ENCODE assay signal across 6 cellular contexts in the genomic region with DNA sequence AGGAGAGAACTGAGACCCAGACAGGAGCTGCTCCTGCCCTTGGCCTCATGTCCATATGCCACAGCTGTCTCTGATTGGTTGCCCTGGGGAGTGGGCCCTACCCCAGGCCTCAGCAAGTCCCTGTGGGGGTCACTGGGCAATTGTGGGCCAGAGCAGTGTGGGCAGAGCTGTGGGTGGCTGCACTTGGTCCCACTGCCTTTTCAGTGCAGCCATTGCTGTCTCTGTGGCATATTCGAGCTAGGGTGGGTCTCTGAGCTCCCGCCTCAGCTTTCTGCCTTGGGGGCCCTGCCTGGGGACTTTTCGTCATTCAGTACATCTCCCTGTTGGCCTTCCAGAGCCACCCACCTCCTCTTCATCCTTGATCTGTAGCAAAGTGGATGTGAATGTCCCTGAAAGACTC.
"Had no signal": no experiment of that assay in that cellular context is flagged by ENCODE, and none has a peak within 500 bp of the region (broad histone marks: within the 10 kb centered on the region; RNA-seq: fewer than 3 reads in every experiment).

No MANE protein-coding gene starts in this region.

- H3K27me3 Mint-ChIP-seq: IgD-negative memory B cell had no signal

- ATAC-seq: K562 had no signal

- DNase-seq: IMR-90, KBM-7 had no signal

- H3K27ac ChIP-seq: HL-60 had no signal

- H3K9me3 Mint-ChIP-seq: IgD-negative memory B cell had no signal

- FAIRE-seq: HTR-8/SVneo, K562 had no signal

- H3K4me3 Mint-ChIP-seq: IgD-negative memory B cell had no signal

- H3K4me1 Mint-ChIP-seq: IgD-negative memory B cell had no signal

- H3K27ac Mint-ChIP-seq: IgD-negative memory B cell had no signal

- H3K4me3 ChIP-seq: K562 had no signal

- H3K36me3 Mint-ChIP-seq: IgD-negative memory B cell had no signal
